Comparison of ENCODE assay signal across 16 cellular contexts in the genomic region with DNA sequence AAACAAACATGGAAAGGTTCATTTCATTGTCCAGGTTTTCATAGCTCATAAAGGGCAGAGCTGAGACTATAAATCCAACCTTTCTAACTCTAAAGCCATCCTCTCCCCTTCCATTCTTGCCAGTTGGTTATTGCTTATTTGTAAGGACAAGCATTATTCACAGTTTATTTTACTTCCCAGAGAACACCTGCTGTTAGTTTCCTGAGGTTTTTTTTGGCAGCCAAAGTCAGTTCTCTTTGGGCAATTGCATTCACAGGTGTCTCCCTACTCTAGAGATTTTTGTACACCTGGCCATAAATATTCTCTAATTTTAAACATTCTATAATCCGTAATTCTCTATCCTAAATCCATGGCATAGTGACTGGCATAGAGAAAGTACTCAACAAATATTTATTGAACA.
"Had no signal": no experiment of that assay in that cellular context is flagged by ENCODE, and none has a peak within 500 bp of the region (broad histone marks: within the 10 kb centered on the region; RNA-seq: fewer than 3 reads in every experiment).

No MANE protein-coding gene starts in this region.

- H3K4me3 ChIP-seq: adrenal gland, dorsolateral prefrontal cortex, right atrium auricular region, smooth muscle cell, upper lobe of left lung had no signal

- H3K9me3 ChIP-seq: adrenal gland, right atrium auricular region, upper lobe of left lung had no signal

- H3K4me1 ChIP-seq: adrenal gland, right atrium auricular region, upper lobe of left lung had no signal

- H3K27ac ChIP-seq: adrenal gland, right atrium auricular region, upper lobe of left lung had no signal

- H3K36me3 ChIP-seq: adrenal gland, right atrium auricular region, upper lobe of left lung had no signal

- DNase-seq: activated B cell treated with CpG ODN at 0.5 μM for 24 hours; activated CD4-positive, alpha-beta T cell treated with anti-CD3 and anti-CD28 coated beads for 48 hours; activated CD8-positive, alpha-beta memory T cell treated with anti-CD3 and anti-CD28 coated beads, Interleukin-2, amount 50 U/mL, for 4 hours; activated CD8-positive, alpha-beta T cell treated with anti-CD3 and anti-CD28 coated beads, Interleukin-2, amount 10 ng/mL, durations not matched to agents 7 days and 5 days; activated effector memory CD4-positive, alpha-beta T cell treated with anti-CD3 and anti-CD28 coated beads, Interleukin-2, amount 50 U/mL, for 16 hours; activated T-cell treated with anti-CD3 and anti-CD28 coated beads, Interleukin-2, amount 50 U/mL, for 48 hours; adrenal gland; endodermal cell; head of caudate nucleus; immature natural killer cell; nucleus accumbens; stimulated activated naive CD8-positive, alpha-beta T cell treated with anti-CD3 and anti-CD28 coated beads, Interleukin-15, Interleukin-2, amounts not matched to agents 100 U/mL and 50 U/mL, for 24 hours; upper lobe of left lung had no signal

- H3K27me3 ChIP-seq: adrenal gland, dorsolateral prefrontal cortex, right atrium auricular region, upper lobe of left lung had no signal
